In the genomic region with DNA sequence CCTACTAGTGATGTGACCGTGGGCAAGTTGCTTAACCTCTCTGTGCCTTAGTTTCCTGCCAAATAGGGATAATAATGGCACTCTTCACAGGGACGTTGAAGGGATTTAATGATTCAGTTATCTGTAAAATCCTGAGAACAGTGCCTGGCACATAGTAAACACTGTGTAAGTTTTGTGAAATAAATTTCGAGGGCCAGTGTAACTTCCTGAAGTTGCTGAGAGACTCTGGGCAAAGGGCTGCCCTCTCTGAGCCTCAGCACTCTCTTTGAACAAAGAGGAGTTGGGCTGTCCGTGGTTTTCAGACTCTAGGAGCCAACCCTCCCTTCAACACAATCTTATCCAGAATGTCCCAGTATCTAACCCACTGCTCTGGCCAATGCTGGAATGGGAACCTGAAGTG, we compare ENCODE assay signal across 2 cellular contexts.
TF ChIP-seq lines count a peak whose summit lies in the region.

No MANE protein-coding gene starts in this region.

TF ChIP-seq in GM23338, 12 proteins besides CTCF, POLR2A, EP300 and RAD21:
- TF ChIP-seq CREB1 (CRISPR knock-in tag; IDR thresholded peaks at IDR 0.05; ENCODE audit: low read depth), result no peak
- TF ChIP-seq ZNF462 (CRISPR knock-in tag; IDR thresholded peaks at IDR 0.05), result no peak
- TF ChIP-seq STAT1 (IDR thresholded peaks at IDR 0.05; ENCODE audit: unreplicated experiment), result no peak
- no peak for TF ChIP-seq REST (IDR thresholded peaks at IDR 0.05; ENCODE audit: unreplicated experiment)
- no peak for TF ChIP-seq ZNF331 (CRISPR knock-in tag; IDR thresholded peaks at IDR 0.05; ENCODE audit: low read depth)
- TF ChIP-seq POLR2AphosphoS5 (IDR thresholded peaks at IDR 0.05; ENCODE audit: low read depth), result no peak
- TF ChIP-seq ZNF114 (CRISPR knock-in tag; IDR thresholded peaks at IDR 0.05), result no peak
- no peak for TF ChIP-seq NANOG (IDR thresholded peaks at IDR 0.05; ENCODE audit: borderline replicate concordance)

TF ChIP-seq in K562, 482 proteins besides CTCF, POLR2A, EP300 and RAD21:
- TF ChIP-seq MEF2D (tag; conservative IDR thresholded peaks at IDR 0.05; ENCODE audit: low read depth) (no peak), SREBF2 (CRISPR knock-in tag; IDR thresholded peaks at IDR 0.05) (no peak), BCLAF1 (IDR thresholded peaks at IDR 0.05; ENCODE audit: borderline replicate concordance in 1 of 2, control insufficient read depth in 1 of 2, low read depth in 2 of 2, low read length in 1 of 2) (no peak), TSC22D4 (tag; IDR thresholded peaks at IDR 0.05) (no peak), KDM1A (IDR thresholded peaks at IDR 0.05) (peak in 1 of 2 experiments; percentile 35; a peak in 1 of 4 replicates), CEBPG (CRISPR knock-in tag; IDR thresholded peaks at IDR 0.05) (no peak), CEBPG (tag; conservative IDR thresholded peaks at IDR 0.05 in 1 of 2, IDR thresholded peaks at IDR 0.05 in 1 of 2) (no peak), DACH1 (IDR thresholded peaks at IDR 0.05; ENCODE audit: partially characterized antibody) (no peak), TCF7L2 (IDR thresholded peaks at IDR 0.05; ENCODE audit: low read depth, low read length) (no peak), ZFP36 (IDR thresholded peaks at IDR 0.05; ENCODE audit: low read depth, low read length, partially characterized antibody) (peak; percentile 35), SMC3 (conservative IDR thresholded peaks at IDR 0.05; ENCODE audit: insufficient read depth, low read depth, low read length) (no peak), ZNF644 (tag; IDR thresholded peaks at IDR 0.05; ENCODE audit: low read depth) (no peak), PHF20 (IDR thresholded peaks at IDR 0.05; ENCODE audit: partially characterized antibody) (no peak), STAT5A (IDR thresholded peaks at IDR 0.05; ENCODE audit: borderline replicate concordance, low read length) (no peak), KLF1 (tag; IDR thresholded peaks at IDR 0.05) (no peak), ETV5 (CRISPR knock-in tag; IDR thresholded peaks at IDR 0.05; ENCODE audit: low read depth) (no peak), CBFA2T2 (conservative IDR thresholded peaks at IDR 0.05) (no peak), ZNF79 (CRISPR knock-in tag; IDR thresholded peaks at IDR 0.05; ENCODE audit: low read depth) (no peak), BRD9 (IDR thresholded peaks at IDR 0.05; ENCODE audit: low read depth, partially characterized antibody) (peak; percentile 100), ZC3H8 (IDR thresholded peaks at IDR 0.05) (no peak), BRCA1 (IDR thresholded peaks at IDR 0.05) (no peak), BRCA1 (CRISPR knock-in tag; IDR thresholded peaks at IDR 0.05) (no peak), PRDM10 (IDR thresholded peaks at IDR 0.05; ENCODE audit: partially characterized antibody) (no peak), BCOR (IDR thresholded peaks at IDR 0.05) (peak; percentile 56), CBX2 (IDR thresholded peaks at IDR 0.05; ENCODE audit: insufficient read depth, low read length, poor library complexity, severe bottlenecking) (no peak), SP1 (CRISPR knock-in tag; IDR thresholded peaks at IDR 0.05) (peak; percentile 42; the same call in 1 of the 2 replicates), NUFIP1 (IDR thresholded peaks at IDR 0.05; ENCODE audit: partially characterized antibody) (no peak), HOXB6 (CRISPR knock-in tag; IDR thresholded peaks at IDR 0.05; ENCODE audit: borderline replicate concordance) (no peak), HMGN3 (IDR thresholded peaks at IDR 0.05; ENCODE audit: borderline replicate concordance, extremely low read depth, insufficient read length, low read depth, low read length) (no peak), CREB1 (IDR thresholded peaks at IDR 0.05) (0 out of 2 replicates have a peak, but pooled peaks have one; percentile 10), CREB1 (CRISPR knock-in tag; IDR thresholded peaks at IDR 0.05) (no peak), NBN (IDR thresholded peaks at IDR 0.05; ENCODE audit: low read depth) (no peak), CAMTA2 (CRISPR knock-in tag; conservative IDR thresholded peaks at IDR 0.05) (no peak), RBM25 (IDR thresholded peaks at IDR 0.05; ENCODE audit: low read depth, low read length, severe bottlenecking) (peak; percentile 37)
